ENCODE assay signal across 1 cellular context in genomic region chr10:95391570-95392249, GRCh38.
TF ChIP-seq lines count a peak whose summit lies in the region.

No MANE protein-coding gene starts in this region.

TF ChIP-seq in GM12878, 131 proteins besides CTCF, POLR2A, EP300 and RAD21 (continued from another document):
- no peak for TF ChIP-seq WRNIP1 (IDR thresholded peaks at IDR 0.05; ENCODE audit: borderline replicate concordance, low read depth, low read length)
- no peak for TF ChIP-seq NFIC (IDR thresholded peaks at IDR 0.05; ENCODE audit: low read depth, low read length)
- no peak for TF ChIP-seq ATF3 (IDR thresholded peaks at IDR 0.05; ENCODE audit: borderline replicate concordance, extremely low read depth, low read depth, low read length)
- TF ChIP-seq FOS (IDR thresholded peaks at IDR 0.05; ENCODE audit: borderline replicate concordance, extremely low read depth, insufficient read length), result no peak
- no peak for TF ChIP-seq MTA2 (IDR thresholded peaks at IDR 0.05; ENCODE audit: low read depth)
